In genomic region chr17:38850374-38850773, GRCh38 we compare ENCODE assay signal across 11 cellular contexts. TPM values are rescaled to one million over a fixed set of nuclear protein-coding genes. Genes with fewer than 3 reads are reported as not detected.
A peak's percentile ranks its signal among the peaks of the same experiment; 100 is the strongest.
DNase-seq lines count a peak whose midpoint lies in the region; ATAC-seq and TF ChIP-seq lines count a peak whose summit lies in the region.
"Had no signal": no experiment of that assay in that cellular context is flagged by ENCODE, and none has a peak within 500 bp of the region (broad histone marks: within the 10 kb centered on the region; RNA-seq: fewer than 3 reads in every experiment).

No MANE protein-coding gene starts in this region.

- H3K9ac ChIP-seq in iPS-15b (ENCODE audit: low read depth, low read length) = no peak overlapping the region

- no peaks in the 10 kb centered on the region for H3K4me1 ChIP-seq in iPS-15b (ENCODE audit: control insufficient read depth, insufficient read depth, low read length)

- TF ChIP-seq CTCF in activated B cell treated with CpG ODN at 0.5 μM for 24 hours (IDR thresholded peaks at IDR 0.05) = no peak
- TF ChIP-seq CTCF in type B pancreatic cell (conservative IDR thresholded peaks at IDR 0.05) = no peak

- H3K36me3 ChIP-seq in iPS-15b (ENCODE audit: control insufficient read depth, insufficient read depth, low read length) = peaks cover 55% of the 10 kb centered on the region

- ATAC-seq in stimulated activated naive CD8-positive, alpha-beta T cell treated with anti-CD3 and anti-CD28 coated beads, Interleukin-15, Interleukin-2, amounts not matched to agents 100 U/mL and 50 U/mL, for 24 hours = no peak
- ATAC-seq in activated B cell treated with CpG ODN at 0.5 μM for 24 hours (ENCODE audit: low read depth) (no peak), GM21619 (IDR thresholded peaks at IDR 0.05; ENCODE audit: unreplicated experiment) (no peak)

- no peaks in the 10 kb centered on the region for H3K27me3 Mint-ChIP-seq in stimulated activated naive CD8-positive, alpha-beta T cell treated with anti-CD3 and anti-CD28 coated beads, Interleukin-15, Interleukin-2, amounts not matched to agents 100 ng/mL and 50 ng/mL, for 24 hours
- H3K27me3 Mint-ChIP-seq in activated B cell treated with CpG ODN at 0.5 μM for 24 hours (no peaks in the 10 kb centered on the region), type B pancreatic cell (no peaks in the 10 kb centered on the region)

- H3K9me3 ChIP-seq in iPS-15b (ENCODE audit: control insufficient read depth, insufficient read depth, low read length) = no peaks in the 10 kb centered on the region

- CTCF ChIA-PET in activated B cell treated with CpG ODN at 0.5 μM for 24 hours (lab: Charles Lee) = no interaction called here

- H3K27me3 ChIP-seq in iPS-15b (ENCODE audit: control insufficient read depth, insufficient read depth, low read length) = no peaks in the 10 kb centered on the region

- no peak for DNase-seq in stimulated activated naive CD8-positive, alpha-beta T cell treated with anti-CD3 and anti-CD28 coated beads, Interleukin-15, Interleukin-2, amounts not matched to agents 100 U/mL and 50 U/mL, for 24 hours
- no peak for DNase-seq in activated B cell treated with CpG ODN at 0.5 μM for 24 hours
- no peak for DNase-seq in type B pancreatic cell (ENCODE audit: extremely low spot score, unreplicated experiment)
- DNase-seq in NCI-H1417 treated with DMSO at 0.1 percent for 48 hours (lab: John Stamatoyannopoulos, UW) = no peak
- DNase-seq in AG08396 (ENCODE audit: low spot score) = no peak
- DNase-seq: activated CD8-positive, alpha-beta memory T cell treated with anti-CD3 and anti-CD28 coated beads, Interleukin-2, amount 50 U/mL, for 4 hours; cortex of kidney; NCI-H748 treated with DMSO at 0.1 percent for 48 hours had no signal

- POLR2A ChIA-PET in activated B cell treated with CpG ODN at 0.5 μM for 24 hours (lab: Charles Lee) = interaction anchor here (2.0 to 9.3 kb wide), 2 partner anchors 8 to 20 kb away, joined by 5 to 370 read pairs; partner anchors contain the start of gene LASP1

- peaks cover 66% of the 10 kb centered on the region for H3K36me3 Mint-ChIP-seq in stimulated activated naive CD8-positive, alpha-beta T cell treated with anti-CD3 and anti-CD28 coated beads, Interleukin-15, Interleukin-2, amounts not matched to agents 100 ng/mL and 50 ng/mL, for 24 hours (ENCODE audit: low read depth)
- H3K36me3 Mint-ChIP-seq in activated B cell treated with CpG ODN at 0.5 μM for 24 hours (ENCODE audit: low read depth) = peaks cover 74% of the 10 kb centered on the region
- H3K36me3 Mint-ChIP-seq in type B pancreatic cell = peaks cover 58% of the 10 kb centered on the region

- H3K4me3 Mint-ChIP-seq in stimulated activated naive CD8-positive, alpha-beta T cell treated with anti-CD3 and anti-CD28 coated beads, Interleukin-15, Interleukin-2, amounts not matched to agents 100 ng/mL and 50 ng/mL, for 24 hours = peak overlapping the region; percentile 100
- H3K4me3 Mint-ChIP-seq in activated B cell treated with CpG ODN at 0.5 μM for 24 hours (peak overlapping the region; percentile 99), type B pancreatic cell (peak overlapping the region; percentile 97)

- peak overlapping the region; percentile 100 for H3K4me3 ChIP-seq in iPS-15b (ENCODE audit: low read depth, low read length)

- H3K9me3 Mint-ChIP-seq in stimulated activated naive CD8-positive, alpha-beta T cell treated with anti-CD3 and anti-CD28 coated beads, Interleukin-15, Interleukin-2, amounts not matched to agents 100 ng/mL and 50 ng/mL, for 24 hours = no peaks in the 10 kb centered on the region
- no peaks in the 10 kb centered on the region for H3K9me3 Mint-ChIP-seq in activated B cell treated with CpG ODN at 0.5 μM for 24 hours
- H3K9me3 Mint-ChIP-seq in type B pancreatic cell = no peaks in the 10 kb centered on the region

- peak overlapping the region; percentile 100 for H3K27ac Mint-ChIP-seq in stimulated activated naive CD8-positive, alpha-beta T cell treated with anti-CD3 and anti-CD28 coated beads, Interleukin-15, Interleukin-2, amounts not matched to agents 100 ng/mL and 50 ng/mL, for 24 hours
- peak overlapping the region; percentile 66 for H3K27ac Mint-ChIP-seq in activated B cell treated with CpG ODN at 0.5 μM for 24 hours
- H3K27ac Mint-ChIP-seq in type B pancreatic cell = peak overlapping the region; percentile 79

- H3K4me1 Mint-ChIP-seq in stimulated activated naive CD8-positive, alpha-beta T cell treated with anti-CD3 and anti-CD28 coated beads, Interleukin-15, Interleukin-2, amounts not matched to agents 100 ng/mL and 50 ng/mL, for 24 hours (ENCODE audit: low read depth) = peaks cover 58% of the 10 kb centered on the region
- H3K4me1 Mint-ChIP-seq in activated B cell treated with CpG ODN at 0.5 μM for 24 hours (peaks cover 43% of the 10 kb centered on the region), type B pancreatic cell (ENCODE audit: unreplicated experiment) (peaks cover 29% of the 10 kb centered on the region)

- intact Hi-C loops in activated B cell treated with CpG ODN at 0.5 μM for 24 hours (cut with micrococcal nuclease) = loop anchor here (5.0 kb wide), 1 partner anchor 1247 kb away; no protein-coding TSS in a partner anchor

RNA-seq across cellular contexts. Expression of gene RPL23, which starts 3.1 kb away (rescaled TPM):
- 2,652 and 3,293 TPM in 2 replicates for total RNA-seq in activated B cell treated with CpG ODN at 0.5 μM for 24 hours
- 1,908 and 1,925 TPM in 2 replicates for total RNA-seq in type B pancreatic cell (ENCODE audit: low replicate concordance)

RNA-seq across cellular contexts. Expression of gene LASP1, which starts 19.5 kb away (rescaled TPM):
- total RNA-seq in activated B cell treated with CpG ODN at 0.5 μM for 24 hours (117 and 127 TPM in 2 replicates), type B pancreatic cell (ENCODE audit: low replicate concordance) (159 and 210 TPM in 2 replicates)

RNA-seq across cellular contexts. Expression of gene CWC25, which starts 25.3 kb away (rescaled TPM):
- 35.6 and 38.3 TPM in 2 replicates for total RNA-seq in activated B cell treated with CpG ODN at 0.5 μM for 24 hours
- total RNA-seq in type B pancreatic cell (ENCODE audit: low replicate concordance) = 17.7 and 19.7 TPM in 2 replicates

RNA-seq across cellular contexts. Expression of gene PIP4K2B, which starts 51.0 kb away (rescaled TPM):
- 32.1 and 33.0 TPM in 2 replicates for total RNA-seq in activated B cell treated with CpG ODN at 0.5 μM for 24 hours
- total RNA-seq in type B pancreatic cell (ENCODE audit: low replicate concordance) = 37.0 and 72.6 TPM in 2 replicates
